ENCODE assay signal across 7 cellular contexts in the genomic region with DNA sequence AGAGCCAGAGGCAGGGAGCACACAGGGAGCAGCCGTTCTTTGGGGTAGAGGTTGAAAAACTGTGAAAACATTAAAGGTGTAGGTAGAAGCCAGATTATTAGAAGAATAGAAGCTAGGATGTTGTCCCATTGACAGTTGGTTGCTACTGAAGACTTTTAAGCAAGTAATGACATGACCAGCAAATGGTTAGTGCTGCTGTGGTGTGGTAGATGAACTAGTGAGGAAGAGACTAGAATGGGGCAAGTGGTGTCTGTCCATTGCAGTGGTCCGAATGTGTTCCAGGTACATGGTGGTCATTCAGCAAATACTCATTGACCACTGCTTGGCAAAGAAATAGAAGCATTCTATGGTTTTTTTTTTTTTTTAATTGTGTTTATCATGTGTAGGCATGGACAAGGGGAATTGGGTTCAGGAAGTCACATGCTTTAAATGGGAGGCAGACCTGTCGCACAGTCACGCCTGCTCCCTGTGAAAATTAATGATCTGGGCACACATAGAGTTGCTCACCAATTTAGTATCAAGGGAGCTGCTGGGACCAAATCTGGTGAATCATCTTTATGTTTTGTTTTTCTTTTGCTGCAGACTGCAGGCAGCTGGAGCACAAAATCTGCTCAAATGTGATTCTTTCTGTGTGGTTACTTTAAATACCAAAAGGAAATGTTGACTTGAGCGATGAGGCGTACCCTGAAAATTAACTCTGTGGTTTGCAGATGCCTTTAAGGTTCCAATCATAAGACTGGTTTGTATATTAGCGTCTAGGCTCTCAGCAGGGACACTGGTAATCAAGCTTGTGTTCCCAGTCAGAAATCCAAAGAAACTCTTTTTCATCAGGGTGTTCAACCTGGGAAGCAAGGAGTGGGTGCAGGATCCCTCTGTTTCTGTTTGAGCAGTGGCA. TPM values are rescaled to one million over a fixed set of nuclear protein-coding genes. Genes with fewer than 3 reads are reported as not detected.
DNase-seq lines count a peak whose midpoint lies in the region; ATAC-seq and TF ChIP-seq lines count a peak whose summit lies in the region.

No MANE protein-coding gene starts in this region.

- peaks cover 3% of the 10 kb centered on the region for H3K27me3 Mint-ChIP-seq in nephron progenitor cell (ENCODE audit: low read depth, poor library complexity)

- peaks cover 76% of the 10 kb centered on the region for H3K4me1 Mint-ChIP-seq in nephron progenitor cell

- ATAC-seq in GM18511 (IDR thresholded peaks at IDR 0.05; ENCODE audit: unreplicated experiment), result peak; percentile 73
- ATAC-seq in HG02943 (IDR thresholded peaks at IDR 0.05; ENCODE audit: low read depth, unreplicated experiment), result peak; percentile 65
- no peak for ATAC-seq in left colon

- H3K9me3 Mint-ChIP-seq in nephron progenitor cell, result no peaks in the 10 kb centered on the region

- peak overlapping the region; percentile 11 for H3K4me3 Mint-ChIP-seq in nephron progenitor cell

- no peak for TF ChIP-seq CTCF in nephron progenitor cell (IDR thresholded peaks at IDR 0.05)

- DNase-seq in T-helper 22 cell (ENCODE audit: low read depth), result peak; percentile 15
- peak; percentile 83 for DNase-seq in dedifferentiated amniotic fluid mesenchymal stem cell (ENCODE audit: extremely low spot score)
- DNase-seq in nephron progenitor cell, result no peak
- no peak for DNase-seq in HT-29 (ENCODE audit: low spot score)
- DNase-seq in left colon, result no peak

- peaks cover 24% of the 10 kb centered on the region for H3K36me3 Mint-ChIP-seq in nephron progenitor cell (ENCODE audit: low read depth)

- intact Hi-C loops in left colon (cut with DNase I, micrococcal nuclease), result no loop called here

- H3K27ac Mint-ChIP-seq in nephron progenitor cell, result peak overlapping the region; percentile 86

RNA-seq across cellular contexts. Expression of a gene that starts 30.7 kb away (rescaled TPM):
- total RNA-seq in HT-29 (2014; rRNA removed; shearing (Covaris generic)), result 10.9 and 13.4 TPM in 2 replicates
- total RNA-seq in left colon, result 10 to 100 TPM; 25.8 to 27.2 TPM

Comparison
In these comparisons a context has a peak if more than half of its experiments do, and no peak if none do; other contexts are left out.
1. DNase-seq: peak in T-helper 22 cell (single experiment) and dedifferentiated amniotic fluid mesenchymal stem cell (single experiment); none in nephron progenitor cell (single experiment), HT-29 (single experiment) and left colon (0 of 2).